1 cellular context compared by ENCODE assay signal in genomic region chr7:40828686-40829085, GRCh38.
TF ChIP-seq lines count a peak whose summit lies in the region.

No MANE protein-coding gene starts in this region.

TF ChIP-seq in IMR-90, 13 proteins besides CTCF, POLR2A, EP300 and RAD21 (continued from another document):
- no peak for TF ChIP-seq NFE2L2 (IDR thresholded peaks at IDR 0.05; ENCODE audit: low read depth, low read length)
